In the genomic region with DNA sequence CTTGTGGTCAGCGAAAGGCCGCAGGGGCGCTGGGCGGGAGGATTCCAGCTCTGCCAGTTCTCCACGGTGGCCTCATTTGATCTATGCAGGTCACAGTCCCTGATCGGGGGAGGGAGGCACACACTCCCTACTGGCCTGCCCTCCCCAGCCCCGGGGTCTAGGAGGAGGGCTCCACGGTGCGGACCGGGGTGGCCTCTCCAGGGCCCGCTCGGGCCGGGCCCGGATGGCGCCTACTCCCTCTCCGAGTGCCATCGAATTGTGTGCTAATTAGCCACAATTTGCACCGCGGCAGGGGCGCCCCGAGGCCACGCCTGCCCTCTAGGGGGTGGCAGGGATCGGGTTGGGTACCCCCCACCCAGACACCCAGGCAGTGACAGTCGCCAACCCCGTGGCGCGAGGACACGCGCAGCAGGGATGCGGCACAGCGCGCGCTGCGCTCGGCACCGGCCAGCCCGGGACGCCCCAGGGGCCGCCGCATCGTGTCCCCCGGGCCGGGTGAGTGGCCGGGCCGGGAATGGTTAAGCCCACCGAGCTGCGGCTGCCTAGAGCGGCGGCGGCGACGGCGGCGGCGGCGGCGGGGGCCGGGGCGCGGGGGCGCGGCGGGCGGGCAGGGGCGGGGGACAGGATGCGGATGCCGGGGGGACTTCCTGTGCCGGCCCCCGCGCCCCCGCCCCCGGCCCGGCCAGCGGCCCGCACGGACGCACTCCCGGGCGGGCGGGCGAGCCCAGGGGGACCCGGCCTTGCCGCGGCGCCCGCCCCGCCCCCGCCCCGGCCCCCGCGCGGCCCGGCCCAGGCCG, we compare ENCODE assay signal across 8 cellular contexts. TPM values are rescaled to one million over a fixed set of nuclear protein-coding genes. Genes with fewer than 3 reads are reported as not detected.
DNase-seq lines count a peak whose midpoint lies in the region; ATAC-seq, FAIRE-seq and TF ChIP-seq lines count a peak whose summit lies in the region.

Gene ZNF853 (plus strand): TSS at position 670 of the 797 bp plus-strand sequence. CDS start 565 bp downstream, outside the sequence.

- no peaks in the 10 kb centered on the region for H3K9me3 ChIP-seq in gastroesophageal sphincter

- H3K27me3 Mint-ChIP-seq in activated CD8-positive, alpha-beta memory T cell treated with anti-CD3 and anti-CD28 coated beads, Interleukin-2, amount 10 ng/mL, durations not matched to agents 7 days and 5 days = peaks cover 24% of the 10 kb centered on the region
- H3K27me3 Mint-ChIP-seq in osteocyte (ENCODE audit: unreplicated experiment) = no peaks in the 10 kb centered on the region

- peaks cover 0 to 21% of the 10 kb centered on the region in 2 donors for H3K36me3 ChIP-seq in gastroesophageal sphincter

- peak within 1 kb of the TSS; percentile 39 for H3K4me3 ChIP-seq in HFF-Myc (replicated peaks; ENCODE audit: low read depth, low read length)
- H3K4me3 ChIP-seq in gastroesophageal sphincter = peak within 1 kb of the TSS; percentile 66 to 83

- no peak for DNase-seq in HFF-Myc (ENCODE audit: extremely low read depth, low read depth)
- DNase-seq in activated CD8-positive, alpha-beta memory T cell treated with anti-CD3 and anti-CD28 coated beads, Interleukin-2, amount 10 ng/mL, durations not matched to agents 7 days and 5 days = no peak
- no peak for DNase-seq in osteocyte (ENCODE audit: extremely low spot score, unreplicated experiment)
- DNase-seq in D721Med (ENCODE audit: insufficient read length, low spot score) = no peak

- WGBS in gastroesophageal sphincter (ENCODE audit: low coverage in 1 of 2), 2 donors = 0 to 9% methylated on average over 1 to 10 of the region's 94 CpGs

- peak; percentile 32 for ATAC-seq in activated CD8-positive, alpha-beta memory T cell treated with anti-CD3 and anti-CD28 coated beads, Interleukin-2, amount 10 ng/mL, durations not matched to agents 7 days and 5 days
- ATAC-seq in gastroesophageal sphincter = peak; percentile 64
- no peak for ATAC-seq in GM19035 (IDR thresholded peaks at IDR 0.05; ENCODE audit: unreplicated experiment)
- ATAC-seq in HG03457 (IDR thresholded peaks at IDR 0.05; ENCODE audit: unreplicated experiment) = no peak
- no peak for ATAC-seq in HG03135 (IDR thresholded peaks at IDR 0.05; ENCODE audit: unreplicated experiment)

- H3K4me1 ChIP-seq in gastroesophageal sphincter = peaks cover 0 to 23% (median 4%) of the 10 kb centered on the region in 3 donors

- H3K27ac ChIP-seq in gastroesophageal sphincter = peak within 1 kb of the TSS in 3 of 4 donors; percentile 33 to 71 (median 59)

- H3K4me1 Mint-ChIP-seq in activated CD8-positive, alpha-beta memory T cell treated with anti-CD3 and anti-CD28 coated beads, Interleukin-2, amount 10 ng/mL, durations not matched to agents 7 days and 5 days = peaks cover 20% of the 10 kb centered on the region
- H3K4me1 Mint-ChIP-seq in osteocyte (ENCODE audit: unreplicated experiment) = peaks cover 10% of the 10 kb centered on the region

- TF ChIP-seq POLR2A in gastroesophageal sphincter (IDR thresholded peaks at IDR 0.05) = no peak

- no peaks in the 10 kb centered on the region for H3K9me3 Mint-ChIP-seq in activated CD8-positive, alpha-beta memory T cell treated with anti-CD3 and anti-CD28 coated beads, Interleukin-2, amount 10 ng/mL, durations not matched to agents 7 days and 5 days (ENCODE audit: low read depth)
- no peaks in the 10 kb centered on the region for H3K9me3 Mint-ChIP-seq in osteocyte (ENCODE audit: unreplicated experiment)

- TF ChIP-seq EP300 in gastroesophageal sphincter (IDR thresholded peaks at IDR 0.05) = no peak

- no peak for FAIRE-seq in D721Med (lab: Jason Lieb, UNC)

- H3K27ac Mint-ChIP-seq in activated CD8-positive, alpha-beta memory T cell treated with anti-CD3 and anti-CD28 coated beads, Interleukin-2, amount 10 ng/mL, durations not matched to agents 7 days and 5 days = no peak within 1 kb of the TSS
- no peak within 1 kb of the TSS for H3K27ac Mint-ChIP-seq in osteocyte (ENCODE audit: unreplicated experiment)

- H3K27me3 ChIP-seq in gastroesophageal sphincter = no peaks in the 10 kb centered on the region

- peak within 1 kb of the TSS; percentile 58 for H3K4me3 Mint-ChIP-seq in activated CD8-positive, alpha-beta memory T cell treated with anti-CD3 and anti-CD28 coated beads, Interleukin-2, amount 10 ng/mL, durations not matched to agents 7 days and 5 days
- peak within 1 kb of the TSS; percentile 71 for H3K4me3 Mint-ChIP-seq in osteocyte (ENCODE audit: unreplicated experiment)

- CTCF ChIA-PET in activated CD8-positive, alpha-beta memory T cell treated with anti-CD3 and anti-CD28 coated beads, Interleukin-2, amount 10 ng/mL, durations not matched to agents 7 days and 5 days (lab: Charles Lee) = no interaction called here

- H3K36me3 Mint-ChIP-seq in activated CD8-positive, alpha-beta memory T cell treated with anti-CD3 and anti-CD28 coated beads, Interleukin-2, amount 10 ng/mL, durations not matched to agents 7 days and 5 days = peaks cover 2% of the 10 kb centered on the region
- H3K36me3 Mint-ChIP-seq in osteocyte (ENCODE audit: unreplicated experiment) = peaks cover 11% of the 10 kb centered on the region

- TF ChIP-seq CTCF in HFF-Myc (IDR thresholded peaks at IDR 0.05; ENCODE audit: low read depth, low read length, missing control alignments) = no peak
- peak in 1 of 4 experiments; percentile 13 for TF ChIP-seq CTCF in gastroesophageal sphincter (IDR thresholded peaks at IDR 0.05)
- TF ChIP-seq CTCF in osteocyte (IDR thresholded peaks at IDR 0.05) = no peak
- TF ChIP-seq CTCF in D721Med (IDR thresholded peaks at IDR 0.05; ENCODE audit: insufficient read depth, missing control alignments) = no peak

RNA-seq across cellular contexts. Expression of gene ZNF853, which starts in this region (rescaled TPM):
- total RNA-seq in activated CD8-positive, alpha-beta memory T cell treated with anti-CD3 and anti-CD28 coated beads, Interleukin-2, amount 10 ng/mL, durations not matched to agents 7 days and 5 days = 1 to 10 TPM in 1 of 2 experiments, under 1 TPM in 1; 0.63 to 1.3 TPM
- total RNA-seq in gastroesophageal sphincter (10 to 100 TPM; 12.9 to 32.3 (median 19.4) TPM), osteocyte (18.2 and 18.3 TPM in 2 replicates)

Comparison
In these comparisons a context has a peak if more than half of its experiments do, and no peak if none do; other contexts are left out.
1. ATAC-seq: peak in activated CD8-positive, alpha-beta memory T cell treated with anti-CD3 and anti-CD28 coated beads, Interleukin-2, amount 10 ng/mL, durations not matched to agents 7 days and 5 days (single experiment) and gastroesophageal sphincter (single experiment); none in GM19035 (single experiment), HG03457 (single experiment) and HG03135 (single experiment).